In the genomic region with DNA sequence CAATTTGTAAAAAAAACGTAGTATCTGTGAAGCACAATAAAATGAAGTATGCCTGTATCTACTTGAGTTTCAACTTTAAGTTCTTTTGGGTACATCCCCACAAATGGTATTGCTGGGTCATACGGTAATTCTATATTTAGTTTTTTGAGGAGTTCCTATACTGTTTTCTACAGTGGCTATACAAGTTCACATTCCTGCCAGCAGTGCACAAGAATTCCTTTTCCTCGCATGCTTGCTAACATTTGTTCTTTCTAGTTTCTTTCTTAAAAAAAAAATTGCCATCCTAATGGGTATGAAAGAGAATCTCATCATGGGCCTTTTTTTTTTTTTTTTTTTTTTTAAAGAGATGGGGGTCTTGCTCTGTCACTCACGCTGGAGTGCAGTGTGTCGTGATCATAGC, we compare ENCODE assay signal across 22 cellular contexts. TPM values are rescaled to one million over a fixed set of nuclear protein-coding genes. Genes with fewer than 3 reads are reported as not detected.
A peak's percentile ranks its signal among the peaks of the same experiment; 100 is the strongest.
DNase-seq lines count a peak whose midpoint lies in the region; ATAC-seq, FAIRE-seq and TF ChIP-seq lines count a peak whose summit lies in the region.
"Had no signal": no experiment of that assay in that cellular context is flagged by ENCODE, and none has a peak within 500 bp of the region (broad histone marks: within the 10 kb centered on the region; RNA-seq: fewer than 3 reads in every experiment).

No MANE protein-coding gene starts in this region.

- H3K36me3 ChIP-seq in HepG2 (replicated peaks in 1 of 2; ENCODE audit: control insufficient read depth in 1 of 2, insufficient read depth in 2 of 2, low read length in 2 of 2) (0 out of 5 replicates have a peak, but pooled peaks cover 0 to 2% of the 10 kb centered on the region in 2 experiments), right lobe of liver (no peaks in the 10 kb centered on the region), hepatocyte (replicated peaks; ENCODE audit: insufficient read depth, low read depth) (no peaks in the 10 kb centered on the region), mesendoderm (ENCODE audit: control insufficient read depth, insufficient read depth, low read length) (no peaks in the 10 kb centered on the region)
- H3K36me3 ChIP-seq: esophagus muscularis mucosa, heart left ventricle, tibial nerve had no signal

- H3K79me1 ChIP-seq in mesendoderm (ENCODE audit: low read length), result peaks cover 13% of the 10 kb centered on the region

- H3K4me1 Mint-ChIP-seq in activated T-helper 2 cell treated with anti-CD3 and anti-CD28 coated beads, Interferon-gamma antibody, Interleukin-2, Interleukin-4, amounts not matched to agents 10 μg/mL and 5 μg/mL and 100 μg/mL, durations not matched to agents 14 hours and 24 hours and 36 hours (ENCODE audit: low read depth), result peaks cover 56% of the 10 kb centered on the region

- H3K27ac ChIP-seq in HepG2 (ENCODE audit: extremely low read length, insufficient read depth, low read length), result no peak overlapping the region
- H3K27ac ChIP-seq in right lobe of liver, result no peak overlapping the region
- H3K27ac ChIP-seq in hepatocyte, result no peak overlapping the region
- no peak overlapping the region for H3K27ac ChIP-seq in mesendoderm (ENCODE audit: low read depth, low read length)
- H3K27ac ChIP-seq: esophagus muscularis mucosa, heart left ventricle, tibial nerve, VCaP had no signal

- H3K4me3 ChIP-seq in HepG2 (replicated peaks in 1 of 3; ENCODE audit: insufficient read depth in 1 of 3, low read depth in 2 of 3, low read length in 3 of 3) (no peak overlapping the region), right lobe of liver (no peak overlapping the region), astrocyte of the spinal cord (ENCODE audit: low read depth, low read length) (no peak overlapping the region), hepatocyte (no peak overlapping the region), mesendoderm (ENCODE audit: low read length) (no peak overlapping the region)
- H3K4me3 ChIP-seq: esophagus muscularis mucosa, heart left ventricle, tibial nerve had no signal

- H3K18ac ChIP-seq in mesendoderm (ENCODE audit: low read length), result no peak overlapping the region

- peaks cover 91% of the 10 kb centered on the region for H3K79me2 ChIP-seq in HepG2 (ENCODE audit: insufficient read depth, low read length)
- H3K79me2 ChIP-seq in hepatocyte, result peaks cover 85% of the 10 kb centered on the region
- peaks cover 74% of the 10 kb centered on the region for H3K79me2 ChIP-seq in mesendoderm (ENCODE audit: control insufficient read depth, insufficient read depth, low read length)

- TF ChIP-seq POLR2A in HepG2 (IDR thresholded peaks at IDR 0.05; ENCODE audit: insufficient read depth in 1 of 2, low read depth in 2 of 2, low read length in 2 of 2) (no peak), right lobe of liver (IDR thresholded peaks at IDR 0.05) (no peak)

- H3K9me3 Mint-ChIP-seq in activated T-helper 2 cell treated with anti-CD3 and anti-CD28 coated beads, Interferon-gamma antibody, Interleukin-2, Interleukin-4, amounts not matched to agents 10 μg/mL and 5 μg/mL and 100 μg/mL, durations not matched to agents 14 hours and 24 hours and 36 hours, result peaks cover 6% of the 10 kb centered on the region
- H3K9me3 Mint-ChIP-seq: CD4-positive, alpha-beta memory T cell; IgD-negative memory B cell; immature natural killer cell; naive thymus-derived CD8-positive, alpha-beta T cell had no signal

- 93% methylated on average over 5 of the region's 5 CpGs for WGBS in HepG2 (ENCODE audit: low lambda C conversion rate)
- 79% methylated on average over 4 of the region's 5 CpGs for WGBS in right lobe of liver (ENCODE audit: insufficient coverage, low coverage, low lambda C conversion rate, missing lambda C conversion rate)
- WGBS in hepatocyte (ENCODE audit: low lambda C conversion rate, missing lambda C conversion rate), result 86% methylated on average over 5 of the region's 5 CpGs
- no CpG with 5 or more reads among the region's 5 CpGs for WGBS in mesendoderm (ENCODE audit: extremely low coverage, insufficient coverage, low lambda C conversion rate)

- ATAC-seq in HepG2, result no peak
- ATAC-seq in right lobe of liver, result no peak
- no peak for ATAC-seq in HG02759 (IDR thresholded peaks at IDR 0.05; ENCODE audit: unreplicated experiment)
- ATAC-seq: heart left ventricle; naive thymus-derived CD8-positive, alpha-beta T cell; stimulated activated naive CD8-positive, alpha-beta T cell treated with anti-CD3 and anti-CD28 coated beads, Interleukin-15, Interleukin-2, amounts not matched to agents 100 U/mL and 50 U/mL, for 24 hours had no signal

- DNase-seq in HepG2 (ENCODE audit: low spot score), result no peak
- DNase-seq in right lobe of liver, result no peak
- no peak for DNase-seq in astrocyte of the spinal cord (ENCODE audit: low read depth, low spot score)
- DNase-seq in hepatocyte (ENCODE audit: low spot score), result no peak
- DNase-seq in mesendoderm, result no peak
- DNase-seq in activated T-helper 2 cell treated with anti-CD3 and anti-CD28 coated beads, Interferon-gamma antibody, Interleukin-2, Interleukin-4, amounts not matched to agents 10 μg/mL and 5 μg/mL and 100 μg/mL, durations not matched to agents 14 hours and 24 hours and 36 hours (ENCODE audit: low spot score), result no peak
- no peak for DNase-seq in NK-92 (lab: John Stamatoyannopoulos, UW; ENCODE audit: unreplicated experiment)
- DNase-seq: CD4-positive, alpha-beta memory T cell; heart left ventricle; immature natural killer cell; mammary epithelial cell; naive thymus-derived CD8-positive, alpha-beta T cell; NCI-H2081; Right ventricle myocardium superior; stimulated activated naive CD8-positive, alpha-beta T cell treated with anti-CD3 and anti-CD28 coated beads, Interleukin-15, Interleukin-2, amounts not matched to agents 100 U/mL and 50 U/mL, for 24 hours had no signal

- intact Hi-C loops in HepG2 (cut with micrococcal nuclease; ENCODE audit: unreplicated experiment), result no loop called here
- intact Hi-C loops in right lobe of liver (cut with DNase I), result no loop called here
- intact Hi-C loops in activated T-helper 2 cell treated with anti-CD3 and anti-CD28 coated beads, Interferon-gamma antibody, Interleukin-2, Interleukin-4, amounts not matched to agents 10 μg/mL and 5 μg/mL and 100 μg/mL, durations not matched to agents 14 hours and 24 hours and 36 hours (cut with micrococcal nuclease), result no loop called here

- H3K9ac ChIP-seq in HepG2 (ENCODE audit: insufficient read depth, low read depth, low read length), result no peak overlapping the region
- no peak overlapping the region for H3K9ac ChIP-seq in mesendoderm (ENCODE audit: low read length)

- H4K5ac ChIP-seq in mesendoderm (ENCODE audit: low read length), result no peak overlapping the region

- H2AFZ ChIP-seq in HepG2 (ENCODE audit: low read length), result no peak overlapping the region
- H2AFZ ChIP-seq in hepatocyte, result no peak overlapping the region

- no peak overlapping the region for H3K4ac ChIP-seq in mesendoderm (ENCODE audit: low read depth, low read length)

- H2BK120ac ChIP-seq in mesendoderm (ENCODE audit: low read depth, low read length), result no peak overlapping the region

- H2BK15ac ChIP-seq in mesendoderm (replicated peaks; ENCODE audit: low read depth), result no peak overlapping the region

- POLR2A ChIA-PET in HepG2 (lab: Yijun Ruan, JAX), result no interaction called here

- in situ Hi-C loops in HepG2 (cut with HindIII; ENCODE audit: extremely low pct_ligation_motif_present, low pct_unique_long_range_greater_than_20kb), result no loop called here
- in situ Hi-C loops in astrocyte of the spinal cord (cut with HindIII; ENCODE audit: low sequenced_read_pairs), result no loop called here

- BruUV-seq in HepG2 (replicated peaks; lab: Mats Ljungman, UMichigan), result no TSS peak

- no peak overlapping the region for H3K23ac ChIP-seq in mesendoderm (ENCODE audit: low read length)

- TF ChIP-seq EP300 in HepG2 (IDR thresholded peaks at IDR 0.05; ENCODE audit: low read depth in 2 of 2, low read length in 2 of 2) (no peak), HepG2 (CRISPR knock-in tag; IDR thresholded peaks at IDR 0.05; ENCODE audit: borderline replicate concordance) (no peak)

- peaks cover 29% of the 10 kb centered on the region for H3K36me3 Mint-ChIP-seq in activated T-helper 2 cell treated with anti-CD3 and anti-CD28 coated beads, Interferon-gamma antibody, Interleukin-2, Interleukin-4, amounts not matched to agents 10 μg/mL and 5 μg/mL and 100 μg/mL, durations not matched to agents 14 hours and 24 hours and 36 hours (ENCODE audit: low read depth)
- H3K36me3 Mint-ChIP-seq: CD4-positive, alpha-beta memory T cell; naive thymus-derived CD8-positive, alpha-beta T cell had no signal

- H3K27me3 Mint-ChIP-seq in activated T-helper 2 cell treated with anti-CD3 and anti-CD28 coated beads, Interferon-gamma antibody, Interleukin-2, Interleukin-4, amounts not matched to agents 10 μg/mL and 5 μg/mL and 100 μg/mL, durations not matched to agents 14 hours and 24 hours and 36 hours (ENCODE audit: low read depth), result no peaks in the 10 kb centered on the region
- H3K27me3 Mint-ChIP-seq: CD4-positive, alpha-beta memory T cell; IgD-negative memory B cell had no signal

- H3K4me1 ChIP-seq in HepG2 (ENCODE audit: insufficient read depth, low read length), result peaks cover 29% of the 10 kb centered on the region
- peaks cover 0 to 15% (median 0%) of the 10 kb centered on the region in 4 donors for H3K4me1 ChIP-seq in right lobe of liver
- no peaks in the 10 kb centered on the region for H3K4me1 ChIP-seq in hepatocyte (ENCODE audit: insufficient read depth)
- no peaks in the 10 kb centered on the region for H3K4me1 ChIP-seq in mesendoderm (ENCODE audit: control insufficient read depth, low read depth, low read length)
- H3K4me1 ChIP-seq: esophagus muscularis mucosa had no signal

- no peak overlapping the region for H4K8ac ChIP-seq in mesendoderm (ENCODE audit: low read depth, low read length)

- H3K27me3 ChIP-seq in HepG2 (ENCODE audit: control insufficient read depth in 1 of 2, insufficient read depth in 2 of 2, low read length in 2 of 2) (no peaks in the 10 kb centered on the region), right lobe of liver (no peaks in the 10 kb centered on the region), hepatocyte (no peaks in the 10 kb centered on the region), mesendoderm (ENCODE audit: insufficient read depth, low read length, poor library complexity) (no peaks in the 10 kb centered on the region)
- H3K27me3 ChIP-seq: esophagus muscularis mucosa, heart left ventricle, tibial nerve had no signal

- H3K56ac ChIP-seq in mesendoderm (ENCODE audit: low read length), result no peak overlapping the region

- H3K4me3 Mint-ChIP-seq in activated T-helper 2 cell treated with anti-CD3 and anti-CD28 coated beads, Interferon-gamma antibody, Interleukin-2, Interleukin-4, amounts not matched to agents 10 μg/mL and 5 μg/mL and 100 μg/mL, durations not matched to agents 14 hours and 24 hours and 36 hours (ENCODE audit: low read depth), result no peak overlapping the region
- H3K4me3 Mint-ChIP-seq: activated T-helper 1 cell treated with anti-CD3 and anti-CD28 coated beads, Interleukin-12 subunit alpha, Interleukin-12 subunit beta, Interleukin-2, Interleukin-4 antibody, amounts not matched to agents 30 ng/mL and 10 ng/mL and 1 ng/mL, durations not matched to agents 14 hours and 24 hours and 36 hours; CD4-positive, alpha-beta memory T cell; IgD-negative memory B cell; immature natural killer cell; naive thymus-derived CD8-positive, alpha-beta T cell had no signal

- no peak for FAIRE-seq in HepG2 (lab: Jason Lieb, UNC)
- FAIRE-seq: A204.1 had no signal

- H2BK5ac ChIP-seq in mesendoderm (ENCODE audit: low read length), result no peak overlapping the region

- no peak overlapping the region for H2AK5ac ChIP-seq in mesendoderm (ENCODE audit: low read length)

- no peak overlapping the region for H3K4me2 ChIP-seq in HepG2 (ENCODE audit: low read depth, low read length)
- no peak overlapping the region for H3K4me2 ChIP-seq in hepatocyte
- H3K4me2 ChIP-seq in mesendoderm (ENCODE audit: low read length), result no peak overlapping the region

- CTCF ChIA-PET in HepG2 (lab: Yijun Ruan, JAX; ENCODE audit: low intra/inter-chr PET ratio, low total read pairs), result no interaction called here

- TF ChIP-seq CTCF in HepG2 (CRISPR knock-in tag; IDR thresholded peaks at IDR 0.05) (no peak), right lobe of liver (IDR thresholded peaks at IDR 0.05) (no peak), astrocyte of the spinal cord (IDR thresholded peaks at IDR 0.05; ENCODE audit: low read depth, low read length) (peak; percentile 23), hepatocyte (IDR thresholded peaks at IDR 0.05; ENCODE audit: poor library complexity) (peak; percentile 29)

- H3K9me3 ChIP-seq in HepG2 (ENCODE audit: low read length) (no peaks in the 10 kb centered on the region), right lobe of liver (no peaks in the 10 kb centered on the region), hepatocyte (ENCODE audit: low read depth) (no peaks in the 10 kb centered on the region)
- H3K9me3 ChIP-seq: esophagus muscularis mucosa, tibial nerve had no signal

- TF ChIP-seq RAD21 in HepG2 (CRISPR knock-in tag; IDR thresholded peaks at IDR 0.05), result no peak

- no peaks in the 10 kb centered on the region for H3K9me2 ChIP-seq in hepatocyte (replicated peaks; ENCODE audit: insufficient read depth)

- H4K20me1 ChIP-seq in HepG2 (ENCODE audit: insufficient read depth, low read length) (peaks cover 4% of the 10 kb centered on the region; the same call in 1 of the 2 replicates), hepatocyte (ENCODE audit: insufficient read depth, poor library complexity, severe bottlenecking) (no peaks in the 10 kb centered on the region)

- H3K27ac Mint-ChIP-seq in activated T-helper 2 cell treated with anti-CD3 and anti-CD28 coated beads, Interferon-gamma antibody, Interleukin-2, Interleukin-4, amounts not matched to agents 10 μg/mL and 5 μg/mL and 100 μg/mL, durations not matched to agents 14 hours and 24 hours and 36 hours, result no peak overlapping the region
- H3K27ac Mint-ChIP-seq: IgD-negative memory B cell; naive thymus-derived CD8-positive, alpha-beta T cell had no signal

RNA-seq across cellular contexts. Expression of gene UCK2, which starts 41.9 kb away (rescaled TPM):
- 61.2 and 64.3 TPM in 2 replicates for total RNA-seq in HepG2 (2016; rRNA removed; fragmentation: Illumina TruSeq; extraction: Trizol)
- 48.7 and 49.7 TPM in 2 replicates for total RNA-seq in HepG2 (2016; cell fraction: cytosol; rRNA removed; fragmentation: Illumina TruSeq; extraction: Trizol; ENCODE audit: low read depth)
- 63.3 and 67.3 TPM in 2 replicates for total RNA-seq in HepG2 (2016; cell fraction: insoluble cytoplasmic fraction; rRNA removed; fragmentation: Illumina TruSeq; extraction: Trizol)
- total RNA-seq in HepG2 (2016; cell fraction: membrane; rRNA removed; fragmentation: Illumina TruSeq; extraction: Trizol), result 50.4 and 50.6 TPM in 2 replicates
- 29.2 and 34.0 TPM in 2 replicates for total RNA-seq in HepG2 (2016; cell fraction: nucleus; rRNA removed; fragmentation: Illumina TruSeq; extraction: Trizol)
- polyA plus RNA-seq in HepG2 (2011; rRNA removed), result 67.7 and 78.0 TPM in 2 replicates
- 65.6 and 80.3 TPM in 2 replicates for polyA plus RNA-seq in HepG2 (2011; cell fraction: cytosol; rRNA removed)
- polyA plus RNA-seq in HepG2 (2011; cell fraction: nucleus; rRNA removed), result 37.2 and 37.9 TPM in 2 replicates
- 42.1 and 43.5 TPM in 2 replicates for polyA plus RNA-seq in HepG2 (2012)
- polyA plus RNA-seq in HepG2 (2016; cell fraction: cytosol; fragmentation: Illumina TruSeq; extraction: Trizol; ENCODE audit: low read depth), result 37.9 and 42.9 TPM in 2 replicates
- polyA plus RNA-seq in HepG2 (2016; cell fraction: insoluble cytoplasmic fraction; fragmentation: Illumina TruSeq; extraction: Trizol; ENCODE audit: low read depth), result 73.9 and 74.9 TPM in 2 replicates
- 38.1 and 41.9 TPM in 2 replicates for polyA plus RNA-seq in HepG2 (2016; cell fraction: membrane; fragmentation: Illumina TruSeq; extraction: Trizol; ENCODE audit: low read depth)
- polyA plus RNA-seq in HepG2 (2016; cell fraction: nucleus; fragmentation: Illumina TruSeq; extraction: Trizol; ENCODE audit: insufficient read depth, low read depth), result 50.4 and 61.3 TPM in 2 replicates
- 72.4 and 233 TPM in 2 replicates for polyA minus RNA-seq in HepG2 (2011; rRNA and poly(A)+ RNA removed; ENCODE audit: low replicate concordance)
- polyA minus RNA-seq in HepG2 (2011; cell fraction: cytosol; rRNA and poly(A)+ RNA removed), result 37.7 and 47.8 TPM in 2 replicates
- polyA minus RNA-seq in HepG2 (2011; cell fraction: nucleus; rRNA and poly(A)+ RNA removed), result 32.8 and 33.9 TPM in 2 replicates
- 10 to 100 TPM in 3 of 6 experiments, 1 to 10 TPM in 3; 8.4 to 22.9 (median 10.4) TPM for total RNA-seq in right lobe of liver
- total RNA-seq in hepatocyte, result 15.7 and 20.9 TPM in 2 replicates
- polyA plus RNA-seq in hepatocyte, result 22.2 and 27.9 TPM in 2 replicates
- polyA plus RNA-seq in mesendoderm (2013, experiment 1 of 2), result 110 TPM
- 110 TPM for polyA plus RNA-seq in mesendoderm (2013, experiment 2 of 2)
- total RNA-seq in activated T-helper 2 cell treated with anti-CD3 and anti-CD28 coated beads, Interferon-gamma antibody, Interleukin-2, Interleukin-4, amounts not matched to agents 10 μg/mL and 5 μg/mL and 100 μg/mL, durations not matched to agents 14 hours and 24 hours and 36 hours, result 94.3 and 100 TPM in 2 replicates

Comparison
In these comparisons a context has a peak if more than half of its experiments do, and no peak if none do; other contexts are left out.
1. CTCF ChIP-seq: peak in astrocyte of the spinal cord (single experiment) and hepatocyte (single experiment); none in HepG2 (single experiment) and right lobe of liver (0 of 4).